In the genomic region with DNA sequence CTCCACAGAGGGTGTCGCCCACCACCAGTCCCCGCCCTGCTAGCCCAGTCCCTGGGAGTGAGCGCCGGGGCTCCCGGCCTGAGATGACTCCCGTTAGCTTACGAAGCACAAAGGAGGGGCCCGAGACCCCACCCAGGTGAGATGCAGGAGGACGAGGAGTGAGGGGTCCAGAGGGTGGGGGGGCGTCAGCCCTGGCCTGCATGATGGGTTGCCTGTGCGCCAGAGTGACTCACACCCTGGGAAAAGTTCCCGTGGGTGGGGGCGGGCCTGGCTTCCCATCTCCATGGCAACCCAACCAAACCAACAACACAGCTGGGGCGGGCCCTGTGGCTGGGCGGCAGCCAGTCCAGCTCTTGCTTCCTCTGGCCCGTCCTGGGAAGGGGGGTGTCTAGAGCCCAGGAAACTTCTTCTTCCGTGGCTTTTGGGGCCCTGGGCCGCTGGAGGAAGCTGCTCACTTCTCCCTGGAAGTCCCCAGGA, we compare ENCODE assay signal across 8 cellular contexts. TPM values are rescaled to one million over a fixed set of nuclear protein-coding genes. Genes with fewer than 3 reads are reported as not detected.
DNase-seq lines count a peak whose midpoint lies in the region; ATAC-seq and TF ChIP-seq lines count a peak whose summit lies in the region.

No MANE protein-coding gene starts in this region.

- ATAC-seq in natural killer cell treated with Interleukin-12 subunit alpha and Interleukin-12 subunit beta and Interleukin-15 and Interleukin-18, amount 100 ng/mL, for 72 hours = peak; percentile 10 to 56
- peak; percentile 64 for ATAC-seq in stimulated activated naive CD8-positive, alpha-beta T cell treated with anti-CD3 and anti-CD28 coated beads, Interleukin-15, Interleukin-2, amounts not matched to agents 100 U/mL and 50 U/mL, for 24 hours
- ATAC-seq in HG03469 (IDR thresholded peaks at IDR 0.05; ENCODE audit: unreplicated experiment) = no peak

- no peaks in the 10 kb centered on the region for H3K36me3 Mint-ChIP-seq in natural killer cell treated with Interleukin-12 subunit alpha and Interleukin-12 subunit beta and Interleukin-15 and Interleukin-18, amount 100 ng/mL, for 72 hours

- DNase-seq in NCI-H82 (lab: John Stamatoyannopoulos, UW) (peak; percentile 54), NCI-H82 treated with DMSO at 0.1 percent for 48 hours (lab: John Stamatoyannopoulos, UW; ENCODE audit: unreplicated experiment) (no peak), NCI-H446 treated with DMSO at 0.1 percent for 48 hours (lab: John Stamatoyannopoulos, UW) (peak; percentile 71), fibroblast of mammary gland (ENCODE audit: low read depth) (peak; percentile 96)
- peak; percentile 62 for DNase-seq in activated T-cell treated with anti-CD3 and anti-CD28 coated beads, Interleukin-2, amount 50 U/mL, for 1 hour
- DNase-seq in natural killer cell treated with Interleukin-12 subunit alpha and Interleukin-12 subunit beta and Interleukin-15 and Interleukin-18, amount 100 ng/mL, for 72 hours (ENCODE audit: low spot score) = no peak
- DNase-seq in stimulated activated naive CD8-positive, alpha-beta T cell treated with anti-CD3 and anti-CD28 coated beads, Interleukin-15, Interleukin-2, amounts not matched to agents 100 U/mL and 50 U/mL, for 24 hours = peak; percentile 85

- no peak overlapping the region for H3K27ac Mint-ChIP-seq in natural killer cell treated with Interleukin-12 subunit alpha and Interleukin-12 subunit beta and Interleukin-15 and Interleukin-18, amount 100 ng/mL, for 72 hours

- H3K27me3 Mint-ChIP-seq in natural killer cell treated with Interleukin-12 subunit alpha and Interleukin-12 subunit beta and Interleukin-15 and Interleukin-18, amount 100 ng/mL, for 72 hours = peaks cover 18 to 23% of the 10 kb centered on the region in 2 donors

- H3K9me3 Mint-ChIP-seq in natural killer cell treated with Interleukin-12 subunit alpha and Interleukin-12 subunit beta and Interleukin-15 and Interleukin-18, amount 100 ng/mL, for 72 hours = no peaks in the 10 kb centered on the region

- peaks cover 9 to 18% of the 10 kb centered on the region in 2 donors for H3K4me1 Mint-ChIP-seq in natural killer cell treated with Interleukin-12 subunit alpha and Interleukin-12 subunit beta and Interleukin-15 and Interleukin-18, amount 100 ng/mL, for 72 hours (ENCODE audit: low read depth in 2 of 2)

- no peak for TF ChIP-seq CTCF in fibroblast of mammary gland (conservative IDR thresholded peaks at IDR 0.05; ENCODE audit: control insufficient read depth, insufficient read depth, low read depth, low read length)

- H3K4me3 ChIP-seq in fibroblast of mammary gland (ENCODE audit: control insufficient read depth, low read depth, low read length) = no peak overlapping the region

- no peak overlapping the region for H3K4me3 Mint-ChIP-seq in natural killer cell treated with Interleukin-12 subunit alpha and Interleukin-12 subunit beta and Interleukin-15 and Interleukin-18, amount 100 ng/mL, for 72 hours

RNA-seq across cellular contexts. Expression of a gene that starts 4.5 kb away (rescaled TPM):
- total RNA-seq in natural killer cell treated with Interleukin-12 subunit alpha and Interleukin-12 subunit beta and Interleukin-15 and Interleukin-18, amount 100 ng/mL, for 72 hours = under 1 TPM in 1 of 2 donors, not detected in 1; 0.43 TPM

RNA-seq across cellular contexts. Expression of a gene that starts 4.6 kb away (rescaled TPM):
- total RNA-seq in natural killer cell treated with Interleukin-12 subunit alpha and Interleukin-12 subunit beta and Interleukin-15 and Interleukin-18, amount 100 ng/mL, for 72 hours = 1 to 10 TPM; 2.0 TPM

RNA-seq across cellular contexts. Expression of a gene that starts 42.8 kb away (rescaled TPM):
- 100 to 1,000 TPM; 344 to 348 TPM for total RNA-seq in natural killer cell treated with Interleukin-12 subunit alpha and Interleukin-12 subunit beta and Interleukin-15 and Interleukin-18, amount 100 ng/mL, for 72 hours

RNA-seq across cellular contexts. Expression of a gene that starts 43.1 kb away (rescaled TPM):
- 10 to 100 TPM; 33.6 to 69.0 TPM for total RNA-seq in natural killer cell treated with Interleukin-12 subunit alpha and Interleukin-12 subunit beta and Interleukin-15 and Interleukin-18, amount 100 ng/mL, for 72 hours

Comparison
In these comparisons a context has a peak if more than half of its experiments do, and no peak if none do; other contexts are left out.
1. DNase-seq: peak in NCI-H82 (single experiment), NCI-H446 treated with DMSO at 0.1 percent for 48 hours (single experiment), activated T-cell treated with anti-CD3 and anti-CD28 coated beads, Interleukin-2, amount 50 U/mL, for 1 hour (single experiment), fibroblast of mammary gland (single experiment) and stimulated activated naive CD8-positive, alpha-beta T cell treated with anti-CD3 and anti-CD28 coated beads, Interleukin-15, Interleukin-2, amounts not matched to agents 100 U/mL and 50 U/mL, for 24 hours (single experiment); none in NCI-H82 treated with DMSO at 0.1 percent for 48 hours (single experiment) and natural killer cell treated with Interleukin-12 subunit alpha and Interleukin-12 subunit beta and Interleukin-15 and Interleukin-18, amount 100 ng/mL, for 72 hours (single experiment).